In the genomic region with DNA sequence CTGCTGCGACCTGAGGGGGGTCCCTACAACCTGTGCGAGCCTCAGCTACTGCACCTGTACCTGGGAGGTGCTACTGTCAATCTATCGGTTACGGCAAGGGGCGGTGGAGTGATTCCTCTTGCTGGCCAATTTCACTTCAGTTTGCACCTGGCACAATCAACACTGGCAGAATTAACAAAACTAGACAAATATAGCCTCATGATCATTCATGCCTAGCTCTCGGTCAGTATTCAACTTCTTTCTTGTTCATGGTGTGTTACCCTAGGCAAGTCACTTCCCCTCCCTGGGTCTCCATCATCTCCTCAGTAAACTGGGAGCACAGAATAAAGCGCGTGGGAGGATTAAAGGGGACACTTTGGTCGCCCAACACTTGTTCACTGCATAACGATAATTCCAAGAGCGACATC, we compare ENCODE assay signal across 8 cellular contexts. TPM values are rescaled to one million over a fixed set of nuclear protein-coding genes. Genes with fewer than 3 reads are reported as not detected.
A peak's percentile ranks its signal among the peaks of the same experiment; 100 is the strongest.
DNase-seq lines count a peak whose midpoint lies in the region; ATAC-seq and TF ChIP-seq lines count a peak whose summit lies in the region.

No MANE protein-coding gene starts in this region.

- H3K36me3 ChIP-seq in SJCRH30 (peaks cover 19% of the 10 kb centered on the region), skeletal muscle satellite cell (ENCODE audit: insufficient read depth, low read length) (peaks cover 21% of the 10 kb centered on the region)

- CTCF ChIA-PET in activated CD4-positive, alpha-beta T cell treated with anti-CD3 and anti-CD28 coated beads for 36 hours (lab: Charles Lee) = interaction anchor here (1.3 kb wide), 1 partner anchor 10 kb away, joined by 4 read pairs; no protein-coding TSS in a partner anchor

- H3K27me3 ChIP-seq in SJCRH30 = no peaks in the 10 kb centered on the region
- no peaks in the 10 kb centered on the region for H3K27me3 ChIP-seq in skeletal muscle satellite cell (ENCODE audit: control insufficient read depth, insufficient read depth, low read length)

- H3K4me2 ChIP-seq in skeletal muscle satellite cell (ENCODE audit: low read length) = peak overlapping the region; percentile 95

- H3K4me3 Mint-ChIP-seq in activated CD4-positive, alpha-beta T cell treated with anti-CD3 and anti-CD28 coated beads for 36 hours = peak overlapping the region; percentile 99

- H3K27ac Mint-ChIP-seq in activated CD4-positive, alpha-beta T cell treated with anti-CD3 and anti-CD28 coated beads for 36 hours = peak overlapping the region; percentile 98

- H3K9ac ChIP-seq in skeletal muscle satellite cell (ENCODE audit: low read depth, low read length) = peak overlapping the region; percentile 85

- intact Hi-C loops in activated CD4-positive, alpha-beta T cell treated with anti-CD3 and anti-CD28 coated beads for 36 hours (cut with DNase I, micrococcal nuclease) = loop anchor here (1.0 to 10.0 kb wide), 26 partner anchors 50 to 1000 kb away; partner anchors contain the start of genes BABAM1 (in 2 of the 2), USE1 (in 2 of the 2), C19orf44 (in 1 of the 2) and CALR3 (in 1 of the 2)

- H3K4me3 ChIP-seq in SJCRH30 (peak overlapping the region; percentile 87), fibroblast of the aortic adventitia (ENCODE audit: low read depth, low read length) (peak overlapping the region; percentile 89), skeletal muscle satellite cell (ENCODE audit: low read length) (peak overlapping the region; percentile 96)

- H3K4me1 Mint-ChIP-seq in activated CD4-positive, alpha-beta T cell treated with anti-CD3 and anti-CD28 coated beads for 36 hours = peaks cover 54% of the 10 kb centered on the region

- peak overlapping the region; percentile 96 for H3K27ac ChIP-seq in SJCRH30

- no peaks in the 10 kb centered on the region for H3K9me3 Mint-ChIP-seq in activated CD4-positive, alpha-beta T cell treated with anti-CD3 and anti-CD28 coated beads for 36 hours (ENCODE audit: low read depth)

- POLR2A ChIA-PET in activated CD4-positive, alpha-beta T cell treated with anti-CD3 and anti-CD28 coated beads for 36 hours (lab: Charles Lee) = interaction anchor here (1.0 to 1.3 kb wide), 3 partner anchors 51 to 247 kb away, joined by 3 to 5 read pairs (median 3); partner anchors contain the start of gene BABAM1

- no peak for ATAC-seq in activated CD4-positive, alpha-beta T cell treated with anti-CD3 and anti-CD28 coated beads for 36 hours
- no peak for ATAC-seq in HG02870 (IDR thresholded peaks at IDR 0.05; ENCODE audit: unreplicated experiment)

- DNase-seq in activated CD4-positive, alpha-beta T cell treated with anti-CD3 and anti-CD28 coated beads for 36 hours = no peak
- DNase-seq in activated CD4-positive, alpha-beta T cell treated with anti-CD3 and anti-CD28 coated beads, Interleukin-2, amount 50 U/mL, for 48 hours = no peak
- DNase-seq in SJCRH30 (no peak), fibroblast of the aortic adventitia (ENCODE audit: low read depth) (no peak), DMS 273 (lab: John Stamatoyannopoulos, UW; ENCODE audit: unreplicated experiment) (no peak), NCI-H226 (no peak)

- peaks cover 38% of the 10 kb centered on the region for H3K36me3 Mint-ChIP-seq in activated CD4-positive, alpha-beta T cell treated with anti-CD3 and anti-CD28 coated beads for 36 hours (ENCODE audit: low read depth)

- no peaks in the 10 kb centered on the region for H3K9me3 ChIP-seq in SJCRH30 (replicated peaks)
- H3K9me3 ChIP-seq in skeletal muscle satellite cell (replicated peaks; ENCODE audit: low read length) = no peaks in the 10 kb centered on the region

- H3K27me3 Mint-ChIP-seq in activated CD4-positive, alpha-beta T cell treated with anti-CD3 and anti-CD28 coated beads for 36 hours = no peaks in the 10 kb centered on the region

- no peak for TF ChIP-seq CTCF in fibroblast of the aortic adventitia (IDR thresholded peaks at IDR 0.05; ENCODE audit: insufficient read depth, low read length)

- H3K4me1 ChIP-seq in SJCRH30 = no peaks in the 10 kb centered on the region; the same call in 1 of the 2 replicates
- peaks cover 42% of the 10 kb centered on the region for H3K4me1 ChIP-seq in skeletal muscle satellite cell (ENCODE audit: control insufficient read depth, insufficient read depth, low read length)

RNA-seq across cellular contexts. Expression of gene HAUS8, which starts 0.6 kb away (rescaled TPM):
- total RNA-seq in activated CD4-positive, alpha-beta T cell treated with anti-CD3 and anti-CD28 coated beads for 36 hours = 10 to 100 TPM; 32.6 to 41.7 TPM
- total RNA-seq in SJCRH30 (2014; rRNA removed; shearing (Covaris generic)) = 22.9 and 23.9 TPM in 2 replicates
- total RNA-seq in fibroblast of the aortic adventitia (ENCODE audit: low replicate concordance) = 0.33 and 5.2 TPM in 2 replicates
- 3.1 and 3.5 TPM in 2 replicates for total RNA-seq in skeletal muscle satellite cell (2012; rRNA removed)

RNA-seq across cellular contexts. Expression of gene MYO9B, which starts 0.9 kb away (rescaled TPM):
- 10 to 100 TPM; 90.3 to 98.5 TPM for total RNA-seq in activated CD4-positive, alpha-beta T cell treated with anti-CD3 and anti-CD28 coated beads for 36 hours
- 47.7 and 48.4 TPM in 2 replicates for total RNA-seq in SJCRH30 (2014; rRNA removed; shearing (Covaris generic))
- 58.9 and 103 TPM in 2 replicates for total RNA-seq in fibroblast of the aortic adventitia (ENCODE audit: low replicate concordance)
- total RNA-seq in skeletal muscle satellite cell (2012; rRNA removed) = 74.3 and 77.1 TPM in 2 replicates

RNA-seq across cellular contexts. Expression of gene CPAMD8, which starts 48.0 kb away (rescaled TPM):
- under 1 TPM; 0.11 to 0.41 TPM for total RNA-seq in activated CD4-positive, alpha-beta T cell treated with anti-CD3 and anti-CD28 coated beads for 36 hours
- 0.08 and 0.34 TPM in 2 replicates for total RNA-seq in SJCRH30 (2014; rRNA removed; shearing (Covaris generic))
- total RNA-seq in fibroblast of the aortic adventitia (ENCODE audit: low replicate concordance) = 0.18 and 2.5 TPM in 2 replicates
- 0.51 and 0.66 TPM in 2 replicates for total RNA-seq in skeletal muscle satellite cell (2012; rRNA removed)
